ENCODE assay signal across 1 cellular context in the genomic region with DNA sequence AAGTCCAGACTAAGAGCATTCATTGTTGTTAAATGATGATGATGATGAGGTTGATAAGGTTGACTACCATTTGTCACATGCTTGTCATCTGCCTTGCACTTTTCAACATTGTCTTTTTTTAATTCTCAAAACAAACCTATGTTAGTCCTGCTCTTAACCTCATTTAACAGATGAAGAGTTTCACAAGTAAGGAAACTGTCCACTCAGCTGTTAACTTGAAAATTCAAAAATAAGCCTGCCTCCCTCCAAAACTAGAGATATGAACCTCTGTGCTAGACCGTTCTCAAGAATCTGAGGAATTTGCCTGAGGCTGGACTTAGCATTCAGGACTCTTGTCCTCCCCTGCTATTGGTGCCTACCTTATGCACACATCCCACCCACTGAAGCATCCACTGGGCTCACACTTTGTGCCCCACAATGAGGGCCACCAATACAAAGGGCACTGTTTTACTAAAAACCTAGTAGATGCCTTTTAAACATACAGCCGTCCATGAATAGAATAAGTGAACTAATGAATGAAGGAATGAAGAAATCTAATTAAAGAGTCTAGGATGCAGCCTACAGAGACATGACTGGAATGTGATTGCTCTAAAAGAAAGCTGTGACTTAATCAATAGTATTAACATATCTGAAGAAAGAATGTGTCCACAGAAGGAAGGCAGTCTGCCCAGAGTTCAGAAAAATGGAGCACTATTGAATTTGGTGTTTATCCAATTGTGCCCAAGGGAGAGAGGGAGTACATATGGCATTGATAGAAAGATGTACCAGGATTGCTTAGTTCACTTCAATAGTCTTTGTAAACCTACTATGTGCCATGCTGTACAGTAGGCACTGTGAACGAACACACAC.
A peak's percentile ranks its signal among the peaks of the same experiment; 100 is the strongest.
TF ChIP-seq lines count a peak whose summit lies in the region.

No MANE protein-coding gene starts in this region.

TF ChIP-seq in Ishikawa, 13 proteins besides CTCF, POLR2A, EP300 and RAD21 (continued from another document):
- TF ChIP-seq, protein P1, sequence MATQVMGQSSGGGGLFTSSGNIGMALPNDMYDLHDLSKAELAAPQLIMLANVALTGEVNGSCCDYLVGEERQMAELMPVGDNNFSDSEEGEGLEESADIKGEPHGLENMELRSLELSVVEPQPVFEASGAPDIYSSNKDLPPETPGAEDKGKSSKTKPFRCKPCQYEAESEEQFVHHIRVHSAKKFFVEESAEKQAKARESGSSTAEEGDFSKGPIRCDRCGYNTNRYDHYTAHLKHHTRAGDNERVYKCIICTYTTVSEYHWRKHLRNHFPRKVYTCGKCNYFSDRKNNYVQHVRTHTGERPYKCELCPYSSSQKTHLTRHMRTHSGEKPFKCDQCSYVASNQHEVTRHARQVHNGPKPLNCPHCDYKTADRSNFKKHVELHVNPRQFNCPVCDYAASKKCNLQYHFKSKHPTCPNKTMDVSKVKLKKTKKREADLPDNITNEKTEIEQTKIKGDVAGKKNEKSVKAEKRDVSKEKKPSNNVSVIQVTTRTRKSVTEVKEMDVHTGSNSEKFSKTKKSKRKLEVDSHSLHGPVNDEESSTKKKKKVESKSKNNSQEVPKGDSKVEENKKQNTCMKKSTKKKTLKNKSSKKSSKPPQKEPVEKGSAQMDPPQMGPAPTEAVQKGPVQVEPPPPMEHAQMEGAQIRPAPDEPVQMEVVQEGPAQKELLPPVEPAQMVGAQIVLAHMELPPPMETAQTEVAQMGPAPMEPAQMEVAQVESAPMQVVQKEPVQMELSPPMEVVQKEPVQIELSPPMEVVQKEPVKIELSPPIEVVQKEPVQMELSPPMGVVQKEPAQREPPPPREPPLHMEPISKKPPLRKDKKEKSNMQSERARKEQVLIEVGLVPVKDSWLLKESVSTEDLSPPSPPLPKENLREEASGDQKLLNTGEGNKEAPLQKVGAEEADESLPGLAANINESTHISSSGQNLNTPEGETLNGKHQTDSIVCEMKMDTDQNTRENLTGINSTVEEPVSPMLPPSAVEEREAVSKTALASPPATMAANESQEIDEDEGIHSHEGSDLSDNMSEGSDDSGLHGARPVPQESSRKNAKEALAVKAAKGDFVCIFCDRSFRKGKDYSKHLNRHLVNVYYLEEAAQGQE (IDR thresholded peaks at IDR 0.05; ENCODE audit: low read depth), result no peak
- TF ChIP-seq TAF1 (IDR thresholded peaks at IDR 0.05; ENCODE audit: low read depth), result no peak
- TF ChIP-seq FOXM1 (IDR thresholded peaks at IDR 0.05; ENCODE audit: borderline replicate concordance, low read depth), result 0 out of 2 replicates have a peak, but pooled peaks have one; percentile 21
